1 cellular context compared by ENCODE assay signal in genomic region chr17:82551779-82552457, GRCh38.
A peak's percentile ranks its signal among the peaks of the same experiment; 100 is the strongest.
TF ChIP-seq lines count a peak whose summit lies in the region.

No MANE protein-coding gene starts in this region.

TF ChIP-seq in HepG2, 621 proteins besides CTCF, POLR2A, EP300 and RAD21 (continued from another document and continues in another):
- TF ChIP-seq ZBTB10 (CRISPR knock-in tag; IDR thresholded peaks at IDR 0.05; ENCODE audit: borderline replicate concordance) (0 out of 2 replicates have a peak, but pooled peaks have one; percentile 44), FOXA1 (IDR thresholded peaks at IDR 0.05) (no peak), FOXA1 (CRISPR knock-in tag; IDR thresholded peaks at IDR 0.05) (no peak), POGZ (CRISPR knock-in tag; IDR thresholded peaks at IDR 0.05) (no peak), FOXJ3 (CRISPR knock-in tag; IDR thresholded peaks at IDR 0.05; ENCODE audit: borderline replicate concordance) (peak; percentile 30; the same call in 1 of the 2 replicates), HDAC1 (CRISPR knock-in tag; IDR thresholded peaks at IDR 0.05) (peak; percentile 56), ZUFSP (CRISPR knock-in tag; IDR thresholded peaks at IDR 0.05; ENCODE audit: borderline replicate concordance) (no peak), GABPB1 (CRISPR knock-in tag; IDR thresholded peaks at IDR 0.05) (0 out of 2 replicates have a peak, but pooled peaks have one; percentile 44), IKZF5 (CRISPR knock-in tag; IDR thresholded peaks at IDR 0.05) (peak; percentile 47; the same call in 1 of the 2 replicates), FOSL2 (CRISPR knock-in tag; IDR thresholded peaks at IDR 0.05) (peak; percentile 30; the same call in 1 of the 2 replicates), ZMYM2 (CRISPR knock-in tag; IDR thresholded peaks at IDR 0.05) (no peak), FOXO1 (CRISPR knock-in tag; IDR thresholded peaks at IDR 0.05) (0 out of 2 replicates have a peak, but pooled peaks have one; percentile 3), UBTF (CRISPR knock-in tag; IDR thresholded peaks at IDR 0.05) (peak; percentile 36; the same call in 1 of the 2 replicates), FOXP4 (CRISPR knock-in tag; IDR thresholded peaks at IDR 0.05) (peak; percentile 22; the same call in 1 of the 2 replicates), ZSCAN20 (CRISPR knock-in tag; IDR thresholded peaks at IDR 0.05; ENCODE audit: borderline replicate concordance) (0 out of 2 replicates have a peak, but pooled peaks have one; percentile 43), NCOA1 (CRISPR knock-in tag; IDR thresholded peaks at IDR 0.05) (no peak), ZFP82 (CRISPR knock-in tag; IDR thresholded peaks at IDR 0.05; ENCODE audit: borderline replicate concordance) (no peak), ZFP90 (CRISPR knock-in tag; IDR thresholded peaks at IDR 0.05; ENCODE audit: borderline replicate concordance) (0 out of 2 replicates have a peak, but pooled peaks have one; percentile 60), ZNF274 (CRISPR knock-in tag; IDR thresholded peaks at IDR 0.05) (0 out of 2 replicates have a peak, but pooled peaks have one; percentile 65), ZNF563 (CRISPR knock-in tag; IDR thresholded peaks at IDR 0.05) (0 out of 2 replicates have a peak, but pooled peaks have one; percentile 23), ZKSCAN8 (CRISPR knock-in tag; IDR thresholded peaks at IDR 0.05; ENCODE audit: borderline replicate concordance) (peak; percentile 68; the same call in 1 of the 2 replicates), HMGXB4 (CRISPR knock-in tag; IDR thresholded peaks at IDR 0.05; ENCODE audit: borderline replicate concordance in 1 of 2, low read depth in 1 of 2) (peak; percentile 57; a peak in 3 of 4 replicates), ESRRA (CRISPR knock-in tag; IDR thresholded peaks at IDR 0.05; ENCODE audit: low read depth) (no peak), TEAD2 (CRISPR knock-in tag; IDR thresholded peaks at IDR 0.05) (no peak), FOSL1 (CRISPR knock-in tag; IDR thresholded peaks at IDR 0.05; ENCODE audit: borderline replicate concordance) (0 out of 2 replicates have a peak, but pooled peaks have one; percentile 8), RARA (CRISPR knock-in tag; IDR thresholded peaks at IDR 0.05) (no peak), HNRNPLL (IDR thresholded peaks at IDR 0.05; ENCODE audit: low read depth, low read length, poor library complexity, severe bottlenecking) (peak; percentile 25), MED1 (CRISPR knock-in tag; IDR thresholded peaks at IDR 0.05) (peak; percentile 50; the same call in 1 of the 2 replicates), ZNF704 (CRISPR knock-in tag; IDR thresholded peaks at IDR 0.05; ENCODE audit: borderline replicate concordance) (no peak), SMC3 (IDR thresholded peaks at IDR 0.05; ENCODE audit: low read length) (peak; percentile 68), HNRNPL (IDR thresholded peaks at IDR 0.05; ENCODE audit: low read depth, low read length) (no peak), ZNF792 (CRISPR knock-in tag; IDR thresholded peaks at IDR 0.05) (peak; percentile 63; the same call in 1 of the 2 replicates), GMEB1 (CRISPR knock-in tag; IDR thresholded peaks at IDR 0.05; ENCODE audit: borderline replicate concordance) (peak; percentile 41; the same call in 1 of the 2 replicates), IRF2 (CRISPR knock-in tag; IDR thresholded peaks at IDR 0.05) (peak; percentile 46; the same call in 1 of the 2 replicates), FOXO4 (CRISPR knock-in tag; conservative IDR thresholded peaks at IDR 0.05) (no peak), TMF1 (CRISPR knock-in tag; IDR thresholded peaks at IDR 0.05; ENCODE audit: low read depth) (no peak), HNF4G (IDR thresholded peaks at IDR 0.05; ENCODE audit: borderline replicate concordance, low read depth, low read length) (no peak; the same call in 1 of the 2 replicates), HNF4G (CRISPR knock-in tag; IDR thresholded peaks at IDR 0.05; ENCODE audit: borderline replicate concordance, low read depth) (0 out of 2 replicates have a peak, but pooled peaks have one; percentile 25), THAP7 (CRISPR knock-in tag; IDR thresholded peaks at IDR 0.05) (no peak), MTERF4 (CRISPR knock-in tag; IDR thresholded peaks at IDR 0.05) (0 out of 2 replicates have a peak, but pooled peaks have one; percentile 51), NFYC (CRISPR knock-in tag; IDR thresholded peaks at IDR 0.05) (no peak), ELF3 (CRISPR knock-in tag; IDR thresholded peaks at IDR 0.05) (no peak), ZNF253 (CRISPR knock-in tag; IDR thresholded peaks at IDR 0.05; ENCODE audit: borderline replicate concordance) (no peak), RFXAP (CRISPR knock-in tag; IDR thresholded peaks at IDR 0.05; ENCODE audit: borderline replicate concordance) (0 out of 2 replicates have a peak, but pooled peaks have one; percentile 61)
